ENCODE assay signal across 8 cellular contexts in genomic region chr17:76267581-76268001, GRCh38. TPM values are rescaled to one million over a fixed set of nuclear protein-coding genes. Genes with fewer than 3 reads are reported as not detected.
DNase-seq lines count a peak whose midpoint lies in the region; ATAC-seq and TF ChIP-seq lines count a peak whose summit lies in the region.
"Not testable (repeated sequence)": the region's sequence is repeated elsewhere in the genome, so short reads cannot be mapped to it uniquely, and the experiment has no call there.

No MANE protein-coding gene starts in this region.

- CTCF ChIA-PET in activated CD4-positive, alpha-beta T cell treated with anti-CD3 and anti-CD28 coated beads, Interleukin-2, amount 10 ng/mL, durations not matched to agents 7 days and 5 days (lab: Charles Lee), result interaction anchor here (0.6 to 4.6 kb wide), 8 partner anchors 12 to 1257 kb away, joined by 3 to 32 read pairs (median 4); no protein-coding TSS in a partner anchor

- not testable (repeated sequence) for H3K9me3 Mint-ChIP-seq in activated CD4-positive, alpha-beta T cell treated with anti-CD3 and anti-CD28 coated beads, Interleukin-2, amount 10 ng/mL, durations not matched to agents 7 days and 5 days; progenitor cell of endocrine pancreas (ENCODE audit: low read depth)

- H3K4me3 Mint-ChIP-seq in activated CD4-positive, alpha-beta T cell treated with anti-CD3 and anti-CD28 coated beads, Interleukin-2, amount 10 ng/mL, durations not matched to agents 7 days and 5 days, result peak overlapping the region; percentile 93
- peak overlapping the region; percentile 50 for H3K4me3 Mint-ChIP-seq in progenitor cell of endocrine pancreas (ENCODE audit: low read depth)

- POLR2A ChIA-PET in activated CD4-positive, alpha-beta T cell treated with anti-CD3 and anti-CD28 coated beads, Interleukin-2, amount 10 ng/mL, durations not matched to agents 7 days and 5 days (lab: Charles Lee), result interaction anchor here (0.8 to 5.8 kb wide), 7 partner anchors 11 to 144 kb away, joined by 3 to 45 read pairs (median 6); no protein-coding TSS in a partner anchor

- H3K4me1 ChIP-seq in DND-41 (ENCODE audit: insufficient read depth, low read length), result peaks cover 56% of the 10 kb centered on the region
- H3K4me1 ChIP-seq in adipocyte (ENCODE audit: control insufficient read depth, insufficient read depth, low read length), result peaks cover 53% of the 10 kb centered on the region
- peaks cover 84% of the 10 kb centered on the region for H3K4me1 ChIP-seq in lower lobe of right lung

- peak overlapping the region; percentile 41; the same call in 1 of the 2 replicates for H3K27ac ChIP-seq in DND-41 (ENCODE audit: low read length)
- H3K27ac ChIP-seq in epithelial cell of prostate, result peak overlapping the region; percentile 95
- peak overlapping the region; percentile 93 for H3K27ac ChIP-seq in lower lobe of right lung
- H3K27ac ChIP-seq in temporal lobe (ENCODE audit: low read depth, low read length), result peak overlapping the region; percentile 30

- H3K27me3 ChIP-seq in DND-41 (ENCODE audit: insufficient read depth, low read length, poor library complexity); adipocyte (replicated peaks; ENCODE audit: control insufficient read depth, insufficient read depth, low read length); lower lobe of right lung (ENCODE audit: low read depth): not testable (repeated sequence)

- peaks cover 61% of the 10 kb centered on the region for H3K4me1 Mint-ChIP-seq in activated CD4-positive, alpha-beta T cell treated with anti-CD3 and anti-CD28 coated beads, Interleukin-2, amount 10 ng/mL, durations not matched to agents 7 days and 5 days
- peaks cover 30% of the 10 kb centered on the region for H3K4me1 Mint-ChIP-seq in progenitor cell of endocrine pancreas (ENCODE audit: low read depth)

- not testable (repeated sequence) for TF ChIP-seq POLR2A in NB4 (IDR thresholded peaks at IDR 0.05; ENCODE audit: extremely low read depth, insufficient read length)

- peaks cover 55% of the 10 kb centered on the region for H3K36me3 Mint-ChIP-seq in activated CD4-positive, alpha-beta T cell treated with anti-CD3 and anti-CD28 coated beads, Interleukin-2, amount 10 ng/mL, durations not matched to agents 7 days and 5 days (ENCODE audit: low read depth)
- H3K36me3 Mint-ChIP-seq in progenitor cell of endocrine pancreas (ENCODE audit: insufficient read depth), result not testable (repeated sequence)

- H3K27ac Mint-ChIP-seq in activated CD4-positive, alpha-beta T cell treated with anti-CD3 and anti-CD28 coated beads, Interleukin-2, amount 10 ng/mL, durations not matched to agents 7 days and 5 days, result peak overlapping the region; percentile 99
- peak overlapping the region; percentile 73 for H3K27ac Mint-ChIP-seq in progenitor cell of endocrine pancreas

- peaks cover 54% of the 10 kb centered on the region for H3K79me2 ChIP-seq in DND-41 (ENCODE audit: insufficient read depth, low read length)

- H3K4me3 ChIP-seq in DND-41 (ENCODE audit: low read depth in 1 of 2, low read length in 2 of 2) (peak overlapping the region in 1 of 2 experiments; percentile 76; a peak in 1 of 4 replicates), NB4 (ENCODE audit: low read depth, low read length) (peak overlapping the region; percentile 50), adipocyte (ENCODE audit: low read length) (peak overlapping the region; percentile 62), lower lobe of right lung (peak overlapping the region; percentile 92)

- not testable (repeated sequence) for H3K27me3 Mint-ChIP-seq in activated CD4-positive, alpha-beta T cell treated with anti-CD3 and anti-CD28 coated beads, Interleukin-2, amount 10 ng/mL, durations not matched to agents 7 days and 5 days; progenitor cell of endocrine pancreas

- intact Hi-C loops in lower lobe of right lung (cut with DNase I), result not testable (repeated sequence)

- DNase-seq in DND-41; NB4 (ENCODE audit: low read depth); adipocyte (ENCODE audit: low read depth); epithelial cell of prostate (ENCODE audit: low read depth, low spot score); lower lobe of right lung; progenitor cell of endocrine pancreas (ENCODE audit: low spot score, unreplicated experiment): not testable (repeated sequence)
- peak; percentile 43 for DNase-seq in activated CD4-positive, alpha-beta T cell treated with anti-CD3 and anti-CD28 coated beads, Interleukin-2, amount 10 ng/mL, durations not matched to agents 7 days and 5 days

- H3K36me3 ChIP-seq in DND-41 (ENCODE audit: insufficient read depth, low read length) (peaks cover 60% of the 10 kb centered on the region), lower lobe of right lung (peaks cover 23% of the 10 kb centered on the region)
- not testable (repeated sequence) for H3K36me3 ChIP-seq in adipocyte (ENCODE audit: control insufficient read depth, insufficient read depth, low read length, severe bottlenecking)

- peak overlapping the region; percentile 91 for H3K4me2 ChIP-seq in DND-41 (ENCODE audit: insufficient read depth, low read length)

- H3K9ac ChIP-seq in DND-41 (ENCODE audit: low read depth, low read length) (peak overlapping the region; percentile 96; the same call in 1 of the 2 replicates), adipocyte (ENCODE audit: low read length) (peak overlapping the region; percentile 75)

- TF ChIP-seq CTCF in DND-41 (IDR thresholded peaks at IDR 0.05; ENCODE audit: borderline replicate concordance, extremely low read depth, low read length, poor library complexity, severe bottlenecking); NB4 (IDR thresholded peaks at IDR 0.05; ENCODE audit: low read depth, low read length); lower lobe of right lung (IDR thresholded peaks at IDR 0.05); progenitor cell of endocrine pancreas (IDR thresholded peaks at IDR 0.05; ENCODE audit: unreplicated experiment): not testable (repeated sequence)

- H2AFZ ChIP-seq in DND-41 (ENCODE audit: low read depth, low read length), result not testable (repeated sequence)

- not testable (repeated sequence) for ATAC-seq in DND-41 (ENCODE audit: insufficient read depth, low read depth); lower lobe of right lung

- H4K20me1 ChIP-seq in DND-41 (ENCODE audit: insufficient read depth, low read length), result peaks cover 52% of the 10 kb centered on the region

- H3K9me3 ChIP-seq in DND-41 (ENCODE audit: insufficient read depth, low read length, severe bottlenecking); adipocyte (ENCODE audit: control insufficient read depth, low read length); lower lobe of right lung: not testable (repeated sequence)

RNA-seq across cellular contexts. Expression of gene UBALD2, which starts 2.4 kb away (rescaled TPM):
- 100 to 1,000 TPM; 319 to 399 TPM for total RNA-seq in activated CD4-positive, alpha-beta T cell treated with anti-CD3 and anti-CD28 coated beads, Interleukin-2, amount 10 ng/mL, durations not matched to agents 7 days and 5 days
- total RNA-seq in lower lobe of right lung (62.7 TPM), progenitor cell of endocrine pancreas (31.2 and 36.3 TPM in 2 replicates), temporal lobe (4.4 TPM)

RNA-seq across cellular contexts. Expression of gene RNF157, which starts 27.3 kb away (rescaled TPM):
- total RNA-seq in activated CD4-positive, alpha-beta T cell treated with anti-CD3 and anti-CD28 coated beads, Interleukin-2, amount 10 ng/mL, durations not matched to agents 7 days and 5 days, result 100 to 1,000 TPM; 121 to 129 TPM
- total RNA-seq in lower lobe of right lung (2.4 TPM), progenitor cell of endocrine pancreas (43.5 and 45.9 TPM in 2 replicates), temporal lobe (23.1 TPM)

RNA-seq across cellular contexts. Expression of gene QRICH2, which starts 40.5 kb away (rescaled TPM):
- total RNA-seq in activated CD4-positive, alpha-beta T cell treated with anti-CD3 and anti-CD28 coated beads, Interleukin-2, amount 10 ng/mL, durations not matched to agents 7 days and 5 days, result 1 to 10 TPM; 3.6 to 3.7 TPM
- total RNA-seq in lower lobe of right lung (4.5 TPM), progenitor cell of endocrine pancreas (16.0 and 18.5 TPM in 2 replicates), temporal lobe (5.2 TPM)

Comparison
In these comparisons a context has a peak if more than half of its experiments do, and no peak if none do; other contexts are left out.
1. H3K27ac ChIP-seq: peak in every context shown above with its lines; median percentile 95 in epithelial cell of prostate; 93 in lower lobe of right lung; 41 in DND-41; 30 in temporal lobe.